ENCODE assay signal across 1 cellular context in the genomic region with DNA sequence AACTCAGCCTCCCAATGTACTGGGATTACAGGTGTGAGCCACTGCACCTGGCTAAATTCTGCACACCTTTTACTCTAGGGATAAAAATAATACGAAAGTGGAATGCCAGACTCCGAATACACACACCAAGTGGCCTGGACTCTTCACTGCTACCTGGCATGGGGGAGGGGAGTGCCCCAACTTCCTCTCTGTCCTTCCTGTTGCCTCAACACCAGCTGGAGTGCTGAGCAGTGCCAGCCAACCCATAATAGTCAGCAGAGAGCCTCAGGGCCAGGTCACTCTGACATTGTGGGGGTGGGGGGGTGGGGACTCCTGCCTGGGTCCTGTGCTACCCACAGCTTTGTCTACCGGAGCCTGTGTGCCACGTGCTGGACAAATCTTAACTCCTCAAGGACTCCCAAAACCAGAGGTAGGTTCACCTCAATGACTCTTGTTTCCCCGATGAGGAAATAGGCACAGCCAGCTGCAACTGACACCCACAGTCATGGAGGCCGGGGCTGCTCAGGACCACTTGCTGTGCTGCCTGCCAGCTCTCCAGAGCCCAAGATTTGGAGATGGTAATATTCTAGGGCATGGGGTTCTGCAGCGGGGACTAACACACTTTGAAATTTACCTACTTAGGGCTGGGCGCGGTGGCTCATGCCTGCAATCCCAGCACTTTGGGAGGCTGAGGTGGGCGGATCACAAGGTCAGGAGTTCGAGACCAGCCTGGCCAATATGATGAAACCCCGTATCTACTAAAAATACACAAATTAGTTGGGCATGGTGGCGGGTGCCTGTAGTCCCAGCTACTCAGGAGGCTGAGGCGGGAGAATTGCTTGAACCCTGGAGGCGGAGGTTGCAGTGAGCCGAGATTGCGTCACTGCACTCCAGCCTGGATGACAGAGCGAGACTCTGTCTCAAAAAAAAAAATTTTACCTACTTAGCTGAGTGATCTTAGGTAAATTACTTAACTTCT.
A peak's percentile ranks its signal among the peaks of the same experiment; 100 is the strongest.
TF ChIP-seq lines count a peak whose summit lies in the region.

No MANE protein-coding gene starts in this region.

TF ChIP-seq in GM12878, 131 proteins besides CTCF, POLR2A, EP300 and RAD21:
- TF ChIP-seq SPI1 (IDR thresholded peaks at IDR 0.05; ENCODE audit: borderline replicate concordance, insufficient read depth, low read depth, low read length), result peak; percentile 33; the same call in 1 of the 2 replicates
